12 cellular contexts compared by ENCODE assay signal in the genomic region with DNA sequence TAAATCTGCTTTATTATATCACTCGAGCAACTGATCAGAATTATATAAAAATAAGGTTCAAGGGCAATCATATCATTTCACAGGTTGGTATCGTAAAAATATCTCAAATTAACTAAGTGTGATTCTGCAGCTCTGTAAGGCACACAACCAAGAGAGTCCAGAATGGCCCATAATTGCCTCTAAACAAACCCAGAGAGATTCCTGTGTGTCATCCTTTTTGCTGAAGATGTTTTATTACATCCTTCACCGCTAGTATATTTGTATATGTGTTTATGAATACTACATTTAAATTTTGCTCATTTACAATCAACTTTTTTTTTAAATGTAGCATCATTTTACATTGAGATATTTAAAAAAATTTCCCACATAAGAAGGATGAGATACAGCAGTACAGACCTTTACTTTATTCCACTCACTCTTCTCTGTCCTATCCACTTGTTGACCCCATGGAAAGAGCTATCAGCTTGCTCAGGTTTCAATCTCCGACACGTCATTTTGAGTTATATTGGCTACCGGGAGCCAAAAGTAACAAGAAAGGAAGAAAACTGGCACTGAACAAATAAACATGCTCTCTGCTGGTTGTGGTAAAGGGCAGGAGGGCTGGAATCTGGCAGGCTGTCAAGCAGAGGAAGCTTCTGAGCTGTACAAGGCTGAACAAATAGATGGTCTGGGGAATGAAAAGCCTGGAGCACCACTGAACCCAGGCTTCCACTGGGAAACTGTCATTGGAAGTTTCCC. TPM values are rescaled to one million over a fixed set of nuclear protein-coding genes. Genes with fewer than 3 reads are reported as not detected.
DNase-seq lines count a peak whose midpoint lies in the region; ATAC-seq and TF ChIP-seq lines count a peak whose summit lies in the region.
"Had no signal": no experiment of that assay in that cellular context is flagged by ENCODE, and none has a peak within 500 bp of the region (broad histone marks: within the 10 kb centered on the region; RNA-seq: fewer than 3 reads in every experiment).

No MANE protein-coding gene starts in this region.

- H3K9ac ChIP-seq in PC-3 (ENCODE audit: low read length) = no peak overlapping the region

- no TSS peak for BruUV-seq in PC-3 (replicated peaks; lab: Mats Ljungman, UMichigan)

- DNase-seq in HT1080 (ENCODE audit: low read depth) (peak; percentile 96), PC-3 (peak; percentile 96), fibroblast of mammary gland (ENCODE audit: low read depth) (peak; percentile 46), renal cortical epithelial cell (ENCODE audit: low read depth) (peak; percentile 47), nucleus accumbens (lab: John Stamatoyannopoulos, UW) (no peak), retina (no peak)
- DNase-seq: activated CD4-positive, alpha-beta T cell treated with anti-CD3 and anti-CD28 coated beads, Interleukin-2, amount 10 ng/mL, durations not matched to agents 7 days and 5 days; foreskin melanocyte; GOT3 had no signal

- H3K36me3 ChIP-seq in PC-3 (ENCODE audit: low read depth, low read length) = no peaks in the 10 kb centered on the region

- no peaks in the 10 kb centered on the region for H3K9me2 ChIP-seq in PC-3 (replicated peaks; ENCODE audit: low read length)

- peak overlapping the region; percentile 30 for H3K4me2 ChIP-seq in PC-3 (ENCODE audit: low read length)

- no peaks in the 10 kb centered on the region for H3K27me3 ChIP-seq in PC-3 (ENCODE audit: low read length)

- CTCF ChIA-PET in PC-3 (lab: Charles Lee) = interaction anchor here (0.9 kb wide), 1 partner anchor 17 kb away, joined by 3 read pairs; no protein-coding TSS in a partner anchor

- H2AFZ ChIP-seq in PC-3 (ENCODE audit: low read length) = no peak overlapping the region

- H3K4me3 ChIP-seq in PC-3 (ENCODE audit: low read length) (no peak overlapping the region), fibroblast of mammary gland (ENCODE audit: control insufficient read depth, low read depth, low read length) (no peak overlapping the region)

- POLR2A ChIA-PET in PC-3 (lab: Charles Lee; ENCODE audit: unreplicated experiment) = no interaction called here

- peaks cover 4% of the 10 kb centered on the region for H3F3A ChIP-seq in PC-3 (ENCODE audit: low read length, unreplicated experiment)

- ATAC-seq in PC-3 = peak; percentile 96
- ATAC-seq in GM18870 (IDR thresholded peaks at IDR 0.05; ENCODE audit: unreplicated experiment) = no peak
- ATAC-seq in HG03045 (IDR thresholded peaks at IDR 0.05; ENCODE audit: unreplicated experiment) = no peak
- ATAC-seq: stimulated activated memory B cell treated with anti-CD40 and anti-IgM and Interleukin-4, amounts not matched to agents 10 μg/mL and 1 μg/mL and 100 μg/mL, for 72 hours had no signal

- TF ChIP-seq CTCF in PC-3 (conservative IDR thresholded peaks at IDR 0.05; ENCODE audit: low read depth, low read length) (no peak), fibroblast of mammary gland (conservative IDR thresholded peaks at IDR 0.05; ENCODE audit: control insufficient read depth, insufficient read depth, low read depth, low read length) (no peak)

- H3K79me2 ChIP-seq in PC-3 (ENCODE audit: low read length) = no peaks in the 10 kb centered on the region

- H3K27ac ChIP-seq in PC-3 (ENCODE audit: low read length) = peak overlapping the region; percentile 36

- H3K9me3 ChIP-seq in PC-3 (ENCODE audit: low read length) = no peaks in the 10 kb centered on the region

- peaks cover 43% of the 10 kb centered on the region for H3K4me1 ChIP-seq in PC-3 (ENCODE audit: insufficient read depth, low read length)

- intact Hi-C loops in PC-3 (cut with micrococcal nuclease) = no loop called here

- no peaks in the 10 kb centered on the region for H4K20me1 ChIP-seq in PC-3 (ENCODE audit: low read length)

RNA-seq across cellular contexts. Expression of gene PLA2R1, which starts 23.1 kb away (rescaled TPM):
- 0.87 and 1.0 TPM in 2 replicates for total RNA-seq in HT1080 (2014; rRNA removed; shearing (Covaris generic))
- 1.5 and 2.0 TPM in 2 replicates for polyA plus RNA-seq in HT1080 (2015; cell fraction: cytosol; rRNA removed)
- polyA plus RNA-seq in HT1080 (2015; cell fraction: nucleus; rRNA removed) = 5.2 and 5.9 TPM in 2 replicates
- total RNA-seq in PC-3 (2014; rRNA removed) (2.4 and 3.4 TPM in 2 replicates), renal cortical epithelial cell (10.2 and 17.8 TPM in 2 replicates)
- total RNA-seq: activated CD4-positive, alpha-beta T cell treated with anti-CD3 and anti-CD28 coated beads, Interleukin-2, amount 10 ng/mL, durations not matched to agents 7 days and 5 days had no signal

Comparison
In these comparisons a context has a peak if more than half of its experiments do, and no peak if none do; other contexts are left out.
1. DNase-seq: peak in HT1080 (single experiment), PC-3 (single experiment), fibroblast of mammary gland (single experiment) and renal cortical epithelial cell (single experiment); none in nucleus accumbens (0 of 56) and retina (single experiment).